Comparison of ENCODE assay signal across 8 cellular contexts in the genomic region with DNA sequence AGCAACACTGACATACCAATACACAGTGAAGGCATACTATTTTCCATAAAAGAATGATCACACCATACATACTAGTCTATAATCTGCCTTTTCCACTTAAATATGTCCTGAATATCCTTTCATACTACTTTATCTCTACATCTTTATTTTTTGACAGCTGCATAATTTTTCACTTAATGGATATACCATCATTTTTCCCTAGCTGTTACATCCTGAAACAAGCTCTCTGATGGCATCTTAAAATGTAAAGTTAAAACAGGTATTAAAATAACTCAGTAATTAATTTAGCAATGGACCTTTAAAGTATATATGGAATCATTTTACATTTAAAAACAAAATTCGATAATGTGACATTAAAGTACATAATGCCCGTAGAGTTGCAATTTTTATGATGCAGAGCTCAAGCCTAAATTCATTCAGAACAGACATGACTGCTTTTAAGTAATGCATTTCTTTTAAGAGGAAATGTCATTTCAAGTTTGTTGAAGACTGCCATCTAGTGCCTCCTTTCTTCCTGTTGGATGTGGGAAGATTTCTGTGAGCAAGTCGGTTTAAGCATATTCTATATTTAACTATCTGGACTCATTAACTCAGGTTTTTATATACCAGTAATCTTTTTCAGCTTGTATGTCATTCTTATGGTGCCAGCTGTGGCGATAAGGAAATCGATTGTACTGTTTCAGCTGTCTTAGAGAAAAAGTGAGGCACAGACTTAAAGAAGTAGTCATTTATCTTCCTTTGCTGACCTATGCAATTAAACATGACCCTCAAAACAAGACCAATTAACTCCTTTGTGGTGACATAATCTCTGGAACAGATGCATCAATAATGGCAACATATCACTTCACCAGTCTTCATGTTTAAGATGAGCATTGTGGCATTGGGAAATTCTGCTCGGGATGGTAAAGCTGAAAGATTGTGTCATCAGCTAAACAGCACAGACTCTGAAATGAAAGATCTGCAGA. TPM values are rescaled to one million over a fixed set of nuclear protein-coding genes. Genes with fewer than 3 reads are reported as not detected.
DNase-seq lines count a peak whose midpoint lies in the region; ATAC-seq and TF ChIP-seq lines count a peak whose summit lies in the region.

No MANE protein-coding gene starts in this region.

- peaks cover 7% of the 10 kb centered on the region for H3K4me1 ChIP-seq in PC-3 (ENCODE audit: insufficient read depth, low read length)
- peaks cover 0 to 6% (median 0%) of the 10 kb centered on the region in 3 donors for H3K4me1 ChIP-seq in esophagus squamous epithelium

- no peaks in the 10 kb centered on the region for H3K36me3 Mint-ChIP-seq in CD4-positive, alpha-beta T cell (ENCODE audit: low read depth)
- peaks cover 23% of the 10 kb centered on the region for H3K36me3 Mint-ChIP-seq in osteocyte (ENCODE audit: unreplicated experiment)

- no peaks in the 10 kb centered on the region for H4K20me1 ChIP-seq in PC-3 (ENCODE audit: low read length)

- intact Hi-C loops in CD4-positive, alpha-beta T cell (cut with DNase I, micrococcal nuclease) = loop anchor here in 1 of 2 experiments (5.0 kb wide), 1 partner anchor 1617 kb away; no protein-coding TSS in a partner anchor
- intact Hi-C loops in PC-3 (cut with micrococcal nuclease) = loop anchor here (1.0 to 10.0 kb wide), 4 partner anchors 87 to 768 kb away; no protein-coding TSS in a partner anchor
- intact Hi-C loops in esophagus squamous epithelium (cut with DNase I) = no loop called here

- H3K4me1 Mint-ChIP-seq in CD4-positive, alpha-beta T cell (ENCODE audit: low read depth) = no peaks in the 10 kb centered on the region
- peaks cover 17% of the 10 kb centered on the region for H3K4me1 Mint-ChIP-seq in osteocyte (ENCODE audit: unreplicated experiment)

- ATAC-seq in CD4-positive, alpha-beta T cell (ENCODE audit: poor library complexity) = no peak
- ATAC-seq in GM19324 (IDR thresholded peaks at IDR 0.05; ENCODE audit: low FRiP score, unreplicated experiment) (peak; percentile 63), PC-3 (peak; percentile 79), GM21367 (IDR thresholded peaks at IDR 0.05; ENCODE audit: unreplicated experiment) (no peak)

- H3K27ac ChIP-seq in CD4-positive, alpha-beta T cell (ENCODE audit: low read depth, low read length) = no peak overlapping the region
- H3K27ac ChIP-seq in PC-3 (ENCODE audit: low read length) (no peak overlapping the region), esophagus squamous epithelium (no peak overlapping the region)

- no peaks in the 10 kb centered on the region for H3K9me2 ChIP-seq in PC-3 (replicated peaks; ENCODE audit: low read length)

- POLR2A ChIA-PET in CD4-positive, alpha-beta T cell (lab: Charles Lee) = no interaction called here
- POLR2A ChIA-PET in PC-3 (lab: Charles Lee; ENCODE audit: unreplicated experiment) = no interaction called here

- peak overlapping the region; percentile 14; the same call in 1 of the 2 replicates for H3K4me2 ChIP-seq in PC-3 (ENCODE audit: low read length)

- H3K27ac Mint-ChIP-seq in CD4-positive, alpha-beta T cell = no peak overlapping the region
- no peak overlapping the region for H3K27ac Mint-ChIP-seq in osteocyte (ENCODE audit: unreplicated experiment)

- DNase-seq in CD4-positive, alpha-beta T cell = no peak
- DNase-seq in HT-29 (ENCODE audit: low spot score) (peak; percentile 56), PC-3 (peak; percentile 75), esophagus squamous epithelium (lab: John Stamatoyannopoulos, UW) (no peak), osteocyte (ENCODE audit: extremely low spot score, unreplicated experiment) (no peak)
- no peak for DNase-seq in activated naive CD4-positive, alpha-beta T cell treated with Interleukin-2 at 50 U/mL for 16 hours

- H3K9me3 Mint-ChIP-seq in CD4-positive, alpha-beta T cell = no peaks in the 10 kb centered on the region
- H3K9me3 Mint-ChIP-seq in osteocyte (ENCODE audit: unreplicated experiment) = no peaks in the 10 kb centered on the region

- peak; percentile 24 for TF ChIP-seq CTCF in CD4-positive, alpha-beta T cell (IDR thresholded peaks at IDR 0.05)
- TF ChIP-seq CTCF in PC-3 (conservative IDR thresholded peaks at IDR 0.05; ENCODE audit: low read depth, low read length) = peak; percentile 80
- peak; percentile 27 to 56 (median 38) for TF ChIP-seq CTCF in esophagus squamous epithelium (IDR thresholded peaks at IDR 0.05)
- TF ChIP-seq CTCF in osteocyte (IDR thresholded peaks at IDR 0.05) = peak; percentile 70

- WGBS in esophagus squamous epithelium, 2 donors = 16 to 23% methylated on average over 6 of the region's 6 CpGs

- H3K4me3 Mint-ChIP-seq in CD4-positive, alpha-beta T cell = no peak overlapping the region
- H3K4me3 Mint-ChIP-seq in osteocyte (ENCODE audit: unreplicated experiment) = no peak overlapping the region

- H3K4me3 ChIP-seq in PC-3 (ENCODE audit: low read length) (no peak overlapping the region), esophagus squamous epithelium (no peak overlapping the region)

- no peaks in the 10 kb centered on the region for H3F3A ChIP-seq in PC-3 (ENCODE audit: low read length, unreplicated experiment)

- H2AFZ ChIP-seq in PC-3 (ENCODE audit: low read length) = 0 out of 2 replicates have a peak overlapping the region, but pooled peaks have one; percentile 23

- peaks cover 40% of the 10 kb centered on the region for H3K79me2 ChIP-seq in PC-3 (ENCODE audit: low read length)

- no peaks in the 10 kb centered on the region for H3K9me3 ChIP-seq in CD4-positive, alpha-beta T cell (ENCODE audit: control insufficient read depth, low read length)
- no peaks in the 10 kb centered on the region for H3K9me3 ChIP-seq in PC-3 (ENCODE audit: low read length)
- no peaks in the 10 kb centered on the region for H3K9me3 ChIP-seq in esophagus squamous epithelium

- CTCF ChIA-PET in CD4-positive, alpha-beta T cell (lab: Charles Lee) = no interaction called here
- CTCF ChIA-PET in PC-3 (lab: Charles Lee) = interaction anchor here (0.8 to 1.4 kb wide), 2 partner anchors 86 to 709 kb away, joined by 3 to 19 read pairs; no protein-coding TSS in a partner anchor

- H3K36me3 ChIP-seq in PC-3 (ENCODE audit: low read depth, low read length) (no peaks in the 10 kb centered on the region), esophagus squamous epithelium (no peaks in the 10 kb centered on the region)

- no peak for TF ChIP-seq POLR2A in esophagus squamous epithelium (IDR thresholded peaks at IDR 0.05)

- H3K27me3 Mint-ChIP-seq in CD4-positive, alpha-beta T cell = peaks cover 25% of the 10 kb centered on the region
- peaks cover 11% of the 10 kb centered on the region for H3K27me3 Mint-ChIP-seq in osteocyte (ENCODE audit: unreplicated experiment)

- H3K27me3 ChIP-seq in CD4-positive, alpha-beta T cell (ENCODE audit: control insufficient read depth, insufficient read depth, low read length) = no peaks in the 10 kb centered on the region
- no peaks in the 10 kb centered on the region for H3K27me3 ChIP-seq in PC-3 (ENCODE audit: low read length)
- H3K27me3 ChIP-seq in esophagus squamous epithelium = no peaks in the 10 kb centered on the region

- no peak overlapping the region for H3K9ac ChIP-seq in PC-3 (ENCODE audit: low read length)

- BruUV-seq in PC-3 (replicated peaks; lab: Mats Ljungman, UMichigan) = no TSS peak

RNA-seq across cellular contexts. Expression of gene PRICKLE1, which starts 20.3 kb away (rescaled TPM):
- not detected for total RNA-seq in CD4-positive, alpha-beta T cell
- 0.76 and 1.6 TPM in 2 replicates for total RNA-seq in HT-29 (2014; rRNA removed; shearing (Covaris generic))
- total RNA-seq in PC-3 (2014; rRNA removed) = 16.2 and 17.2 TPM in 2 replicates
- 1 to 10 TPM in 3 of 4 donors, under 1 TPM in 1; 0.19 to 8.0 (median 2.7) TPM for total RNA-seq in esophagus squamous epithelium
- total RNA-seq in osteocyte = 30.6 and 31.9 TPM in 2 replicates

Comparison
In these comparisons a context has a peak if more than half of its experiments do, and no peak if none do; other contexts are left out.
1. ATAC-seq: peak in GM19324 (single experiment) and PC-3 (single experiment); none in CD4-positive, alpha-beta T cell (single experiment) and GM21367 (single experiment).
2. DNase-seq: peak in HT-29 (single experiment) and PC-3 (single experiment); none in CD4-positive, alpha-beta T cell (0 of 10), esophagus squamous epithelium (single experiment), osteocyte (single experiment) and activated naive CD4-positive, alpha-beta T cell treated with Interleukin-2 at 50 U/mL for 16 hours (single experiment).
3. CTCF ChIP-seq: peak in every context shown above with its lines; median percentile 80 in PC-3; 70 in osteocyte; 38 in esophagus squamous epithelium; 24 in CD4-positive, alpha-beta T cell.